ENCODE assay signal across 16 cellular contexts in genomic region chr17:55272711-55273578, GRCh38. TPM values are rescaled to one million over a fixed set of nuclear protein-coding genes. Genes with fewer than 3 reads are reported as not detected.
DNase-seq lines count a peak whose midpoint lies in the region; ATAC-seq and TF ChIP-seq lines count a peak whose summit lies in the region.
"Had no signal": no experiment of that assay in that cellular context is flagged by ENCODE, and none has a peak within 500 bp of the region (broad histone marks: within the 10 kb centered on the region; RNA-seq: fewer than 3 reads in every experiment).

No MANE protein-coding gene starts in this region.

- no peak for TF ChIP-seq EP300 in stomach (IDR thresholded peaks at IDR 0.05)

- no peak for TF ChIP-seq CTCF in C4-2B (conservative IDR thresholded peaks at IDR 0.05)
- TF ChIP-seq CTCF in lower lobe of right lung (IDR thresholded peaks at IDR 0.05): no peak
- TF ChIP-seq CTCF in stomach (IDR thresholded peaks at IDR 0.05): no peak

- no peaks in the 10 kb centered on the region for H3K9me3 ChIP-seq in lower lobe of right lung
- no peaks in the 10 kb centered on the region for H3K9me3 ChIP-seq in stomach

- 56 to 67% (median 61%) methylated on average over 12 to 13 of the region's 13 CpGs for WGBS in stomach, 5 donors

- peak in 1 of 2 donors; percentile 4 for ATAC-seq in lower lobe of right lung
- no peak for ATAC-seq in HG03025 (IDR thresholded peaks at IDR 0.05; ENCODE audit: low FRiP score, unreplicated experiment)
- ATAC-seq: stimulated activated memory B cell treated with anti-CD40 and anti-IgM and Interleukin-4, amounts not matched to agents 10 μg/mL and 1 μg/mL and 100 μg/mL, for 72 hours; T-cell had no signal

- intact Hi-C loops in lower lobe of right lung (cut with DNase I) (no loop called here), stomach (cut with DNase I; ENCODE audit: low total_unique reads) (no loop called here), head of caudate nucleus (cut with DNase I) (no loop called here)

- H3K4me1 ChIP-seq in lower lobe of right lung (peaks cover 45% of the 10 kb centered on the region), stomach (peaks cover 13 to 77% (median 37%) of the 10 kb centered on the region in 4 donors)

- H3K27me3 ChIP-seq in lower lobe of right lung (ENCODE audit: low read depth) (no peaks in the 10 kb centered on the region), stomach (no peaks in the 10 kb centered on the region)

- no peaks in the 10 kb centered on the region for H3K36me3 ChIP-seq in lower lobe of right lung
- H3K36me3 ChIP-seq in stomach: no peaks in the 10 kb centered on the region

- H3K27ac ChIP-seq in C4-2B (peak overlapping the region; percentile 75), cingulate gyrus (ENCODE audit: low read depth, low read length) (peak overlapping the region; percentile 50), lower lobe of right lung (peak overlapping the region; percentile 58), stomach (peak overlapping the region; percentile 25 to 81 (median 69))

- no peak for TF ChIP-seq POLR2A in stomach (IDR thresholded peaks at IDR 0.05)

- DNase-seq in lower lobe of right lung: no peak
- no peak for DNase-seq in stomach
- DNase-seq in head of caudate nucleus: no peak
- DNase-seq in activated CD4-positive, alpha-beta T cell treated with anti-CD3 and anti-CD28 coated beads for 48 hours: no peak
- no peak for DNase-seq in HCEC 1CT
- DNase-seq: activated CD4-positive, alpha-beta T cell treated with anti-CD3 and anti-CD28 coated beads for 1 hour; activated T-cell treated with anti-CD3 and anti-CD28 coated beads, Interleukin-2, amount 50 U/mL, for 1 hour; amniotic stem cell; H9; Kasumi-1; T-cell had no signal

- H3K4me3 ChIP-seq in lower lobe of right lung (peak overlapping the region; percentile 12), stomach (no peak overlapping the region)

RNA-seq across cellular contexts. Expression of gene HLF, which starts 8.2 kb away (rescaled TPM):
- total RNA-seq in lower lobe of right lung: 29.4 TPM
- total RNA-seq in stomach: 10 to 100 TPM in 3 of 5 donors, 1 to 10 TPM in 2; 2.3 to 42.4 (median 12.9) TPM
- polyA plus RNA-seq in stomach: 10 to 100 TPM in 1 of 3 donors, 1 to 10 TPM in 2; 1.6 to 10.6 (median 2.9) TPM
- total RNA-seq: dermis microvascular lymphatic vessel endothelial cell had no signal
